ENCODE assay signal across 23 cellular contexts in genomic region chr6:36101691-36102090, GRCh38. TPM values are rescaled to one million over a fixed set of nuclear protein-coding genes. Genes with fewer than 3 reads are reported as not detected.
DNase-seq lines count a peak whose midpoint lies in the region; ATAC-seq and TF ChIP-seq lines count a peak whose summit lies in the region.
"Had no signal": no experiment of that assay in that cellular context is flagged by ENCODE, and none has a peak within 500 bp of the region (broad histone marks: within the 10 kb centered on the region; RNA-seq: fewer than 3 reads in every experiment).

No MANE protein-coding gene starts in this region.

- DNase-seq in activated CD4-positive, alpha-beta T cell treated with anti-CD3 and anti-CD28 coated beads for 36 hours, result no peak
- no peak for DNase-seq in activated CD4-positive, alpha-beta T cell treated with anti-CD3 and anti-CD28 coated beads for 48 hours
- no peak for DNase-seq in CD14-positive monocyte (ENCODE audit: low spot score)
- no peak for DNase-seq in WTC11 (ENCODE audit: low spot score)
- DNase-seq in natural killer cell treated with Interleukin-12 subunit alpha and Interleukin-12 subunit beta and Interleukin-15 and Interleukin-18, amount 100 ng/mL, for 72 hours (ENCODE audit: low spot score), result no peak
- no peak for DNase-seq in stimulated activated CD4-positive, alpha-beta T cell treated with anti-CD3 and anti-CD28 coated beads, Interleukin-2, amount 100 ng/mL, for 24 hours
- DNase-seq in caudate nucleus (lab: John Stamatoyannopoulos, UW), result no peak
- DNase-seq: ACHN, DMS53, GDM1, IMR-90, Karpas-422, NCI-H1694, NCI-H2081, NCI-H2171, NCI-H524 treated with DMSO at 0.1 percent for 48 hours, NCI-H82, OCI-M1 had no signal

- H3K27ac Mint-ChIP-seq in activated CD4-positive, alpha-beta T cell treated with anti-CD3 and anti-CD28 coated beads for 36 hours, result peak overlapping the region; percentile 12
- peak overlapping the region in 4 of 7 donors; percentile 6 to 65 (median 35) for H3K27ac Mint-ChIP-seq in CD14-positive monocyte
- H3K27ac Mint-ChIP-seq in WTC11, result no peak overlapping the region
- H3K27ac Mint-ChIP-seq in natural killer cell treated with Interleukin-12 subunit alpha and Interleukin-12 subunit beta and Interleukin-15 and Interleukin-18, amount 100 ng/mL, for 72 hours, result peak overlapping the region; percentile 5 to 91

- no peaks in the 10 kb centered on the region for H3K9me3 Mint-ChIP-seq in activated CD4-positive, alpha-beta T cell treated with anti-CD3 and anti-CD28 coated beads for 36 hours (ENCODE audit: low read depth)
- no peaks in the 10 kb centered on the region for H3K9me3 Mint-ChIP-seq in CD14-positive monocyte
- H3K9me3 Mint-ChIP-seq in WTC11, result no peaks in the 10 kb centered on the region
- H3K9me3 Mint-ChIP-seq in natural killer cell treated with Interleukin-12 subunit alpha and Interleukin-12 subunit beta and Interleukin-15 and Interleukin-18, amount 100 ng/mL, for 72 hours, result no peaks in the 10 kb centered on the region

- POLR2A ChIA-PET in activated CD4-positive, alpha-beta T cell treated with anti-CD3 and anti-CD28 coated beads for 36 hours (lab: Charles Lee), result no interaction called here
- POLR2A ChIA-PET in WTC11 (lab: Charles Lee), result no interaction called here

- H3K4me3 Mint-ChIP-seq in activated CD4-positive, alpha-beta T cell treated with anti-CD3 and anti-CD28 coated beads for 36 hours, result no peak overlapping the region
- H3K4me3 Mint-ChIP-seq in CD14-positive monocyte, result no peak overlapping the region
- no peak overlapping the region for H3K4me3 Mint-ChIP-seq in WTC11
- H3K4me3 Mint-ChIP-seq in natural killer cell treated with Interleukin-12 subunit alpha and Interleukin-12 subunit beta and Interleukin-15 and Interleukin-18, amount 100 ng/mL, for 72 hours, result no peak overlapping the region

- TF ChIP-seq CTCF in CD14-positive monocyte (IDR thresholded peaks at IDR 0.05) (no peak), WTC11 (IDR thresholded peaks at IDR 0.05) (no peak)

- CTCF ChIA-PET in activated CD4-positive, alpha-beta T cell treated with anti-CD3 and anti-CD28 coated beads for 36 hours (lab: Charles Lee), result interaction anchor here (9.5 kb wide), 1 partner anchor 75 kb away, joined by 183 read pairs; the partner anchor contains the start of genes MAPK14 and SLC26A8
- CTCF ChIA-PET in WTC11 (lab: Charles Lee), result no interaction called here

- H3K27ac ChIP-seq in caudate nucleus (ENCODE audit: low read depth, low read length), result no peak overlapping the region
- H3K27ac ChIP-seq: 22Rv1; BLaER1 treated with 17β-estradiol and CSF1 and Interleukin-3, amounts not matched to agents 10 nM and 100 nM; SJSA1 had no signal

- peaks cover 35% of the 10 kb centered on the region for H3K4me1 Mint-ChIP-seq in activated CD4-positive, alpha-beta T cell treated with anti-CD3 and anti-CD28 coated beads for 36 hours
- no peaks in the 10 kb centered on the region for H3K4me1 Mint-ChIP-seq in CD14-positive monocyte
- H3K4me1 Mint-ChIP-seq in WTC11, result peaks cover 4% of the 10 kb centered on the region; the same call in 1 of the 2 replicates
- peaks cover 43% of the 10 kb centered on the region in 2 donors for H3K4me1 Mint-ChIP-seq in natural killer cell treated with Interleukin-12 subunit alpha and Interleukin-12 subunit beta and Interleukin-15 and Interleukin-18, amount 100 ng/mL, for 72 hours (ENCODE audit: low read depth in 2 of 2)

- ATAC-seq in activated CD4-positive, alpha-beta T cell treated with anti-CD3 and anti-CD28 coated beads for 36 hours, result no peak
- no peak for ATAC-seq in WTC11
- ATAC-seq in natural killer cell treated with Interleukin-12 subunit alpha and Interleukin-12 subunit beta and Interleukin-15 and Interleukin-18, amount 100 ng/mL, for 72 hours, result no peak
- no peak for ATAC-seq in GM18502 (IDR thresholded peaks at IDR 0.05; ENCODE audit: poor library complexity, unreplicated experiment)
- ATAC-seq: HCT116 had no signal

- H3K27me3 Mint-ChIP-seq in activated CD4-positive, alpha-beta T cell treated with anti-CD3 and anti-CD28 coated beads for 36 hours, result no peaks in the 10 kb centered on the region
- H3K27me3 Mint-ChIP-seq in CD14-positive monocyte (ENCODE audit: low read depth in 3 of 3) (no peaks in the 10 kb centered on the region), WTC11 (ENCODE audit: low read depth) (no peaks in the 10 kb centered on the region)
- no peaks in the 10 kb centered on the region for H3K27me3 Mint-ChIP-seq in natural killer cell treated with Interleukin-12 subunit alpha and Interleukin-12 subunit beta and Interleukin-15 and Interleukin-18, amount 100 ng/mL, for 72 hours

- peaks cover 18% of the 10 kb centered on the region for H3K36me3 Mint-ChIP-seq in activated CD4-positive, alpha-beta T cell treated with anti-CD3 and anti-CD28 coated beads for 36 hours (ENCODE audit: low read depth)
- H3K36me3 Mint-ChIP-seq in CD14-positive monocyte (peaks cover 66 to 80% of the 10 kb centered on the region in 2 donors), WTC11 (peaks cover 4% of the 10 kb centered on the region)
- H3K36me3 Mint-ChIP-seq in natural killer cell treated with Interleukin-12 subunit alpha and Interleukin-12 subunit beta and Interleukin-15 and Interleukin-18, amount 100 ng/mL, for 72 hours, result peaks cover 10% of the 10 kb centered on the region

- intact Hi-C loops in activated CD4-positive, alpha-beta T cell treated with anti-CD3 and anti-CD28 coated beads for 36 hours (cut with DNase I, micrococcal nuclease), result no loop called here
- intact Hi-C loops in CD14-positive monocyte (cut with micrococcal nuclease), result no loop called here

TF ChIP-seq in WTC11, 78 proteins besides CTCF, POLR2A, EP300 and RAD21:
- TF ChIP-seq ERG (CRISPR knock-in tag; IDR thresholded peaks at IDR 0.05), result no peak
- peak; percentile 68 for TF ChIP-seq ZNF317 (CRISPR knock-in tag; IDR thresholded peaks at IDR 0.05; ENCODE audit: borderline replicate concordance, low read depth)

RNA-seq across cellular contexts. Expression of gene MAPK13, which starts 28.6 kb away (rescaled TPM):
- total RNA-seq in activated CD4-positive, alpha-beta T cell treated with anti-CD3 and anti-CD28 coated beads for 36 hours, result 10 to 100 TPM; 63.0 to 65.1 TPM
- 1 to 10 TPM in 1 of 2 donors, under 1 TPM in 1; 0.88 to 2.4 TPM for polyA plus RNA-seq in CD14-positive monocyte
- 13.6 to 17.8 TPM (median 17.0 TPM) in 3 replicates for total RNA-seq in WTC11 (2021)
- 10 to 100 TPM; 40.7 to 74.2 TPM for total RNA-seq in natural killer cell treated with Interleukin-12 subunit alpha and Interleukin-12 subunit beta and Interleukin-15 and Interleukin-18, amount 100 ng/mL, for 72 hours
- total RNA-seq: SJSA1 had no signal
